In genomic region chr14:54135804-54136280, GRCh38 we compare ENCODE assay signal across 1 cellular context.
TF ChIP-seq lines count a peak whose summit lies in the region.

No MANE protein-coding gene starts in this region.

TF ChIP-seq in HepG2, 621 proteins besides CTCF, POLR2A, EP300 and RAD21 (continued from another document and continues in another):
- TF ChIP-seq ZNF17 (CRISPR knock-in tag; IDR thresholded peaks at IDR 0.05) (no peak), GABPB1 (CRISPR knock-in tag; IDR thresholded peaks at IDR 0.05) (peak; percentile 44; the same call in 1 of the 2 replicates), ATF1 (CRISPR knock-in tag; IDR thresholded peaks at IDR 0.05) (no peak), HDAC1 (CRISPR knock-in tag; IDR thresholded peaks at IDR 0.05) (peak; percentile 65; the same call in 1 of the 2 replicates), KDM4B (CRISPR knock-in tag; IDR thresholded peaks at IDR 0.05) (peak; percentile 55; the same call in 1 of the 2 replicates), MED1 (CRISPR knock-in tag; IDR thresholded peaks at IDR 0.05) (peak; percentile 98), ZNF431 (CRISPR knock-in tag; IDR thresholded peaks at IDR 0.05; ENCODE audit: borderline replicate concordance, low read depth) (no peak), ADNP (CRISPR knock-in tag; IDR thresholded peaks at IDR 0.05) (no peak), ZBTB4 (CRISPR knock-in tag; IDR thresholded peaks at IDR 0.05; ENCODE audit: borderline replicate concordance) (no peak), STAT5B (CRISPR knock-in tag; IDR thresholded peaks at IDR 0.05) (no peak), CHD4 (IDR thresholded peaks at IDR 0.05; ENCODE audit: borderline replicate concordance, low read length) (no peak; the same call in 1 of the 2 replicates), CEBPG (CRISPR knock-in tag; IDR thresholded peaks at IDR 0.05) (peak; percentile 97), ZNF143 (CRISPR knock-in tag; IDR thresholded peaks at IDR 0.05) (no peak), ZNF136 (CRISPR knock-in tag; IDR thresholded peaks at IDR 0.05; ENCODE audit: low read depth) (no peak), STAT6 (CRISPR knock-in tag; IDR thresholded peaks at IDR 0.05; ENCODE audit: borderline replicate concordance) (no peak), AHDC1 (CRISPR knock-in tag; IDR thresholded peaks at IDR 0.05; ENCODE audit: borderline replicate concordance) (peak; percentile 67; the same call in 1 of the 2 replicates), DZIP1 (CRISPR knock-in tag; IDR thresholded peaks at IDR 0.05) (no peak), ZNF180 (CRISPR knock-in tag; IDR thresholded peaks at IDR 0.05; ENCODE audit: borderline replicate concordance, low read depth) (no peak), ZKSCAN1 (IDR thresholded peaks at IDR 0.05; ENCODE audit: low read length) (no peak), ZNF768 (CRISPR knock-in tag; IDR thresholded peaks at IDR 0.05) (no peak), SMAD1 (CRISPR knock-in tag; IDR thresholded peaks at IDR 0.05; ENCODE audit: borderline replicate concordance, low read depth) (no peak), BORCS8-MEF2B (CRISPR knock-in tag; IDR thresholded peaks at IDR 0.05) (peak; percentile 41; the same call in 1 of the 2 replicates), MATR3 (CRISPR knock-in tag; IDR thresholded peaks at IDR 0.05) (no peak), ZNF597 (CRISPR knock-in tag; IDR thresholded peaks at IDR 0.05) (no peak), ZNF407 (CRISPR knock-in tag; IDR thresholded peaks at IDR 0.05; ENCODE audit: not compliant biosample characterization) (no peak), ZC3H13 (CRISPR knock-in tag; IDR thresholded peaks at IDR 0.05) (no peak), NFKBIZ (CRISPR knock-in tag; IDR thresholded peaks at IDR 0.05) (peak; percentile 93; the same call in 1 of the 2 replicates), ZFP41 (CRISPR knock-in tag; IDR thresholded peaks at IDR 0.05; ENCODE audit: borderline replicate concordance) (no peak), ZBTB1 (CRISPR knock-in tag; IDR thresholded peaks at IDR 0.05; ENCODE audit: borderline replicate concordance) (no peak)
